In the genomic region with DNA sequence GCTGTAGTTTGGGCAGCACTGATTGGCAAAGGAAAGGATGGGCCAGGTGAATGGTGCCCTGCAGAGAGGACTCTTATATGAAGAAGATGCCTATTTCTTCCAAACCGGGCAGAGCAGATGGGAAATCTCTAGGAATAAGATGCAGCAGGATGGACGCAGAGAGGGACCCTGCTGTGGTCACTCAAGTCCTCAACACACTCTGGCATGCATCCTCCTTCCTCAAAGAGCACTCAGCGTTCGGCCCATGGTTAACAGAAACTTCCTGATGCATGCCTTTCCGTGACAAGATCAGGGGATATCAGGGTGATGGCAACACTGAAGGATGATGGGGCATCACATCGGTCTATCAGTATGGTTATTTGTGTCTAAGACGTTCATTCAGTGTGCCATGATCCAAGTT, we compare ENCODE assay signal across 26 cellular contexts.
DNase-seq lines count a peak whose midpoint lies in the region; ATAC-seq, FAIRE-seq and TF ChIP-seq lines count a peak whose summit lies in the region.
"Had no signal": no experiment of that assay in that cellular context is flagged by ENCODE, and none has a peak within 500 bp of the region (broad histone marks: within the 10 kb centered on the region; RNA-seq: fewer than 3 reads in every experiment).

No MANE protein-coding gene starts in this region.

- H3K27ac ChIP-seq in HEK293 (ENCODE audit: extremely low read depth, low read depth, low read length) (peak overlapping the region; percentile 56; the same call in 1 of the 2 replicates), coronary artery (no peak overlapping the region), osteoblast (ENCODE audit: low read depth, low read length) (no peak overlapping the region)
- H3K27ac ChIP-seq: 22Rv1, BLaER1, C4-2B, GM23248 had no signal

- FAIRE-seq in H54 (lab: Jason Lieb, UNC) (no peak), frontal cortex (lab: Jason Lieb, UNC) (no peak)
- FAIRE-seq: A204.1, G401.6, GM12892, GM19239, H1 had no signal

- no peaks in the 10 kb centered on the region for H4K20me1 ChIP-seq in osteoblast (ENCODE audit: insufficient read depth, low read length)
- H4K20me1 ChIP-seq: BLaER1 had no signal

- peak overlapping the region; percentile 11 for H2AFZ ChIP-seq in osteoblast (ENCODE audit: low read length)
- H2AFZ ChIP-seq: GM23248 had no signal

- no peak overlapping the region for H3K27ac Mint-ChIP-seq in stimulated activated effector memory CD8-positive, alpha-beta T cell treated with anti-CD3 and anti-CD28 coated beads, Interleukin-12 subunit alpha, Interleukin-12 subunit beta, amount 100 ng/mL, for 72 hours
- H3K27ac Mint-ChIP-seq: B cell; CD4-positive, CD25-positive, alpha-beta regulatory T cell; CD8-positive, alpha-beta T cell; H9; HFFc6 had no signal

- H3K79me2 ChIP-seq in osteoblast (ENCODE audit: insufficient read depth, low read length) = no peaks in the 10 kb centered on the region

- H3K36me3 ChIP-seq in HEK293 (ENCODE audit: control insufficient read depth in 2 of 2, insufficient read depth in 1 of 2, low read length in 2 of 2) (no peaks in the 10 kb centered on the region), osteoblast (ENCODE audit: insufficient read depth, low read length) (no peaks in the 10 kb centered on the region)
- H3K36me3 ChIP-seq: BLaER1 had no signal

- H3K4me2 ChIP-seq in osteoblast (ENCODE audit: insufficient read depth, low read length) = no peak overlapping the region
- H3K4me2 ChIP-seq: BLaER1 had no signal

- TF ChIP-seq CTCF in HEK293 (tag by site-specific recombination; IDR thresholded peaks at IDR 0.05) (no peak), coronary artery (IDR thresholded peaks at IDR 0.05) (no peak), osteoblast (IDR thresholded peaks at IDR 0.05; ENCODE audit: extremely low read depth, low read depth, low read length) (no peak)

- POLR2A ChIA-PET in HEK293 (lab: Yijun Ruan, JAX) = no interaction called here

- peaks cover 41% of the 10 kb centered on the region for H3K4me1 ChIP-seq in HEK293 (ENCODE audit: control insufficient read depth, insufficient read depth, low read length)
- H3K4me1 ChIP-seq in osteoblast (ENCODE audit: insufficient read depth, low read length) = peaks cover 17% of the 10 kb centered on the region
- H3K4me1 ChIP-seq: BLaER1 had no signal

- no peaks in the 10 kb centered on the region for H3K9me3 Mint-ChIP-seq in stimulated activated effector memory CD8-positive, alpha-beta T cell treated with anti-CD3 and anti-CD28 coated beads, Interleukin-12 subunit alpha, Interleukin-12 subunit beta, amount 100 ng/mL, for 72 hours
- H3K9me3 Mint-ChIP-seq: CD4-positive, CD25-positive, alpha-beta regulatory T cell; CD8-positive, alpha-beta T cell; H9; HFFc6 had no signal

- intact Hi-C loops in Right ventricle myocardium superior (cut with DNase I) = no loop called here

- TF ChIP-seq POLR2A in H54 (IDR thresholded peaks at IDR 0.05; ENCODE audit: low read depth, low read length) = no peak

- H3K27me3 ChIP-seq in osteoblast (ENCODE audit: insufficient read depth, low read length) = no peaks in the 10 kb centered on the region

- H3K9me3 ChIP-seq in HEK293 (ENCODE audit: control insufficient read depth, insufficient read depth, low read depth, low read length) = no peaks in the 10 kb centered on the region
- no peaks in the 10 kb centered on the region for H3K9me3 ChIP-seq in osteoblast (ENCODE audit: low read depth, low read length)
- H3K9me3 ChIP-seq: BLaER1, Caco-2 had no signal

- no peak overlapping the region for H3K4me3 Mint-ChIP-seq in stimulated activated effector memory CD8-positive, alpha-beta T cell treated with anti-CD3 and anti-CD28 coated beads, Interleukin-12 subunit alpha, Interleukin-12 subunit beta, amount 100 ng/mL, for 72 hours
- H3K4me3 Mint-ChIP-seq: B cell; CD4-positive, CD25-positive, alpha-beta regulatory T cell; CD8-positive, alpha-beta T cell; H9; HFFc6 had no signal

- H3K4me1 Mint-ChIP-seq in stimulated activated effector memory CD8-positive, alpha-beta T cell treated with anti-CD3 and anti-CD28 coated beads, Interleukin-12 subunit alpha, Interleukin-12 subunit beta, amount 100 ng/mL, for 72 hours = no peaks in the 10 kb centered on the region
- H3K4me1 Mint-ChIP-seq: B cell; CD4-positive, CD25-positive, alpha-beta regulatory T cell had no signal

- H3K36me3 Mint-ChIP-seq in stimulated activated effector memory CD8-positive, alpha-beta T cell treated with anti-CD3 and anti-CD28 coated beads, Interleukin-12 subunit alpha, Interleukin-12 subunit beta, amount 100 ng/mL, for 72 hours = no peaks in the 10 kb centered on the region
- H3K36me3 Mint-ChIP-seq: CD4-positive, CD25-positive, alpha-beta regulatory T cell; CD8-positive, alpha-beta T cell had no signal

- no peak overlapping the region for H3K4me3 ChIP-seq in HEK293 (ENCODE audit: low read depth, low read length)
- H3K4me3 ChIP-seq in coronary artery = no peak overlapping the region
- no peak overlapping the region for H3K4me3 ChIP-seq in osteoblast (ENCODE audit: insufficient read depth, low read length)
- H3K4me3 ChIP-seq: BLaER1, GM23248 had no signal

- peak; percentile 21 for DNase-seq in coronary artery (ENCODE audit: low spot score)
- DNase-seq in left kidney (ENCODE audit: low read depth, low spot score) = peak; percentile 39
- DNase-seq in osteoblast (ENCODE audit: insufficient read length, low spot score, missing footprints) = no peak
- DNase-seq in H54 (ENCODE audit: insufficient read length, low spot score) = no peak
- DNase-seq in frontal cortex (ENCODE audit: low spot score in 2 of 2) = no peak
- no peak for DNase-seq in Right ventricle myocardium superior
- DNase-seq in stimulated activated effector memory CD8-positive, alpha-beta T cell treated with anti-CD3 and anti-CD28 coated beads, Interleukin-12 subunit alpha, Interleukin-12 subunit beta, amount 100 ng/mL, for 72 hours (ENCODE audit: low spot score in 2 of 2) = no peak
- DNase-seq: Caco-2; CD4-positive, CD25-positive, alpha-beta regulatory T cell; CD8-positive, alpha-beta T cell; DMS153; DND-41; GM23248; H9; HFFc6 had no signal

- CTCF ChIA-PET in HEK293 (lab: Yijun Ruan, JAX) = no interaction called here

- ATAC-seq in Right ventricle myocardium superior (ENCODE audit: poor library complexity) = no peak
- no peak for ATAC-seq in stimulated activated effector memory CD8-positive, alpha-beta T cell treated with anti-CD3 and anti-CD28 coated beads, Interleukin-12 subunit alpha, Interleukin-12 subunit beta, amount 100 ng/mL, for 72 hours
- ATAC-seq: CD8-positive, alpha-beta T cell; HCT116 had no signal

TF ChIP-seq in HEK293, 187 proteins besides CTCF, POLR2A, EP300 and RAD21:
- no peak for TF ChIP-seq KLF9 (tag by site-specific recombination; IDR thresholded peaks at IDR 0.05; ENCODE audit: low read depth)
- TF ChIP-seq ZNF426 (tag by site-specific recombination; IDR thresholded peaks at IDR 0.05) = no peak
- TF ChIP-seq ZNF10 (tag by site-specific recombination; IDR thresholded peaks at IDR 0.05) = no peak
- TF ChIP-seq ZNF366 (tag by site-specific recombination; conservative IDR thresholded peaks at IDR 0.05) = no peak
- TF ChIP-seq ZNF76 (tag by site-specific recombination; IDR thresholded peaks at IDR 0.05; ENCODE audit: borderline replicate concordance, low read depth) = no peak
- TF ChIP-seq ZNF239 (tag by site-specific recombination; IDR thresholded peaks at IDR 0.05) = no peak
- TF ChIP-seq ZNF530 (tag by site-specific recombination; IDR thresholded peaks at IDR 0.05; ENCODE audit: low read depth) = no peak
- TF ChIP-seq ZNF548 (tag by site-specific recombination; IDR thresholded peaks at IDR 0.05) = no peak
- TF ChIP-seq SETDB1 (IDR thresholded peaks at IDR 0.05; ENCODE audit: insufficient read length, low read length) = no peak
- no peak for TF ChIP-seq HOXA7 (CRISPR knock-in tag; IDR thresholded peaks at IDR 0.05; ENCODE audit: borderline replicate concordance)
- no peak for TF ChIP-seq ZNF514 (tag by site-specific recombination; IDR thresholded peaks at IDR 0.05)
- no peak for TF ChIP-seq ZNF830 (tag by site-specific recombination; IDR thresholded peaks at IDR 0.05; ENCODE audit: low read depth)
- TF ChIP-seq ZNF792 (tag by site-specific recombination; IDR thresholded peaks at IDR 0.05) = no peak

Comparison
In these comparisons a context has a peak if more than half of its experiments do, and no peak if none do; other contexts are left out.
1. DNase-seq: peak in coronary artery (single experiment) and left kidney (single experiment); none in osteoblast (single experiment), H54 (single experiment), frontal cortex (0 of 2), Right ventricle myocardium superior (single experiment) and stimulated activated effector memory CD8-positive, alpha-beta T cell treated with anti-CD3 and anti-CD28 coated beads, Interleukin-12 subunit alpha, Interleukin-12 subunit beta, amount 100 ng/mL, for 72 hours (0 of 2).